ENCODE assay signal across 1 cellular context in the genomic region with DNA sequence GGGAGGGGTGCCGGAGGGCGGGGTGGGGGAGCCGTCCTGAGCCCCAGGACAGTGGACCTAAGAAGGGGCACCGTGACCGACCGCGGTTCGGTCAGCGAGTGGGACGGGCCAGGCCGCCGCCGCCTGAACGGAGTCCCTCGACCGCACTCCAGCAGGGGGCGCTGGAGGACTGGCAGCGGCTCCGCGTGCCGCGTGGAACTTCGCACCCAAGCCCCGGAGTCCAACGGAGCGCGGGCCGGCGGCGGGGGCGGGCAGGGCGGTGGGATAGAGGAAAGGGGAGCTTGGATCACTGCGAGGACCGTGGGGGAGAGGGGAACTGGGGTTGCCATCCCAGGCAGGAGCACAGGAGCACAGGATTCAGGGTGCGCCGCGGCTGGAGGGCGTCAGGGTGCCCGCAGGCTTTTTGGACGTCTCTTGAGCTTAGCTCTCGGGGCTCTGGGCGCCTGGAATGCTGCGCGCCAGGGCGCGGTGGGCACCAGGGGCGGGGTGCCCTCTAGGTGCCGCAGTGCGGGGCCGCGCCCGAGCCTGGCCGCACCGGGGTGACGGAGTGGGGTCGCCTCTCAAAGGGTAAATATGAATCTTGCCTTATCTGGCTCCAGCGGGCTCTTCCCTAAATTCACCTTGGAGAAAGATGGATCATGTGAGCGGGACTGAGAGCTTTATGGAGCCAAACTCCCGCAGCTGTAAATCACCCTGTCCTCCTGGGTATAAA.
TF ChIP-seq lines count a peak whose summit lies in the region.

No MANE protein-coding gene starts in this region.

TF ChIP-seq in HepG2, 621 proteins besides CTCF, POLR2A, EP300 and RAD21 (continued from another document and continues in another):
- TF ChIP-seq, protein P1, sequence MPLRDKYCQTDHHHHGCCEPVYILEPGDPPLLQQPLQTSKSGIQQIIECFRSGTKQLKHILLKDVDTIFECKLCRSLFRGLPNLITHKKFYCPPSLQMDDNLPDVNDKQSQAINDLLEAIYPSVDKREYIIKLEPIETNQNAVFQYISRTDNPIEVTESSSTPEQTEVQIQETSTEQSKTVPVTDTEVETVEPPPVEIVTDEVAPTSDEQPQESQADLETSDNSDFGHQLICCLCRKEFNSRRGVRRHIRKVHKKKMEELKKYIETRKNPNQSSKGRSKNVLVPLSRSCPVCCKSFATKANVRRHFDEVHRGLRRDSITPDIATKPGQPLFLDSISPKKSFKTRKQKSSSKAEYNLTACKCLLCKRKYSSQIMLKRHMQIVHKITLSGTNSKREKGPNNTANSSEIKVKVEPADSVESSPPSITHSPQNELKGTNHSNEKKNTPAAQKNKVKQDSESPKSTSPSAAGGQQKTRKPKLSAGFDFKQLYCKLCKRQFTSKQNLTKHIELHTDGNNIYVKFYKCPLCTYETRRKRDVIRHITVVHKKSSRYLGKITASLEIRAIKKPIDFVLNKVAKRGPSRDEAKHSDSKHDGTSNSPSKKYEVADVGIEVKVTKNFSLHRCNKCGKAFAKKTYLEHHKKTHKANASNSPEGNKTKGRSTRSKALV (CRISPR knock-in tag; IDR thresholded peaks at IDR 0.05): no peak
- TF ChIP-seq THYN1 (CRISPR knock-in tag; IDR thresholded peaks at IDR 0.05; ENCODE audit: borderline replicate concordance, low read depth): no peak
- no peak for TF ChIP-seq ZSCAN22 (CRISPR knock-in tag; IDR thresholded peaks at IDR 0.05)
- TF ChIP-seq GZF1 (CRISPR knock-in tag; IDR thresholded peaks at IDR 0.05): no peak
- TF ChIP-seq ZNF619 (CRISPR knock-in tag; IDR thresholded peaks at IDR 0.05): no peak
- no peak for TF ChIP-seq ZNF775 (CRISPR knock-in tag; IDR thresholded peaks at IDR 0.05; ENCODE audit: borderline replicate concordance)
- peak; percentile 75 for TF ChIP-seq ZNF792 (CRISPR knock-in tag; IDR thresholded peaks at IDR 0.05)
- TF ChIP-seq, protein P2, sequence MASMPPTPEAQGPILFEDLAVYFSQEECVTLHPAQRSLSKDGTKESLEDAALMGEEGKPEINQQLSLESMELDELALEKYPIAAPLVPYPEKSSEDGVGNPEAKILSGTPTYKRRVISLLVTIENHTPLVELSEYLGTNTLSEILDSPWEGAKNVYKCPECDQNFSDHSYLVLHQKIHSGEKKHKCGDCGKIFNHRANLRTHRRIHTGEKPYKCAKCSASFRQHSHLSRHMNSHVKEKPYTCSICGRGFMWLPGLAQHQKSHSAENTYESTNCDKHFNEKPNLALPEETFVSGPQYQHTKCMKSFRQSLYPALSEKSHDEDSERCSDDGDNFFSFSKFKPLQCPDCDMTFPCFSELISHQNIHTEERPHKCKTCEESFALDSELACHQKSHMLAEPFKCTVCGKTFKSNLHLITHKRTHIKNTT (CRISPR knock-in tag; IDR thresholded peaks at IDR 0.05): no peak
- no peak for TF ChIP-seq BRCA1 (CRISPR knock-in tag; IDR thresholded peaks at IDR 0.05)
- TF ChIP-seq SP140L (CRISPR knock-in tag; IDR thresholded peaks at IDR 0.05; ENCODE audit: borderline replicate concordance): no peak
- no peak for TF ChIP-seq MTF1 (CRISPR knock-in tag; IDR thresholded peaks at IDR 0.05)
- TF ChIP-seq MYC (CRISPR knock-in tag; IDR thresholded peaks at IDR 0.05; ENCODE audit: borderline replicate concordance): peak; percentile 83
- no peak for TF ChIP-seq NFYC (CRISPR knock-in tag; IDR thresholded peaks at IDR 0.05)
- TF ChIP-seq UBTF (CRISPR knock-in tag; IDR thresholded peaks at IDR 0.05): no peak
- TF ChIP-seq CHD2 (IDR thresholded peaks at IDR 0.05; ENCODE audit: low read depth, low read length): no peak
- no peak for TF ChIP-seq HNRNPH1 (optimal IDR thresholded peaks at IDR 0.05; ENCODE audit: low read depth, low read length)
- no peak for TF ChIP-seq ZBTB33 (CRISPR knock-in tag; IDR thresholded peaks at IDR 0.05)
- TF ChIP-seq, protein P3, sequence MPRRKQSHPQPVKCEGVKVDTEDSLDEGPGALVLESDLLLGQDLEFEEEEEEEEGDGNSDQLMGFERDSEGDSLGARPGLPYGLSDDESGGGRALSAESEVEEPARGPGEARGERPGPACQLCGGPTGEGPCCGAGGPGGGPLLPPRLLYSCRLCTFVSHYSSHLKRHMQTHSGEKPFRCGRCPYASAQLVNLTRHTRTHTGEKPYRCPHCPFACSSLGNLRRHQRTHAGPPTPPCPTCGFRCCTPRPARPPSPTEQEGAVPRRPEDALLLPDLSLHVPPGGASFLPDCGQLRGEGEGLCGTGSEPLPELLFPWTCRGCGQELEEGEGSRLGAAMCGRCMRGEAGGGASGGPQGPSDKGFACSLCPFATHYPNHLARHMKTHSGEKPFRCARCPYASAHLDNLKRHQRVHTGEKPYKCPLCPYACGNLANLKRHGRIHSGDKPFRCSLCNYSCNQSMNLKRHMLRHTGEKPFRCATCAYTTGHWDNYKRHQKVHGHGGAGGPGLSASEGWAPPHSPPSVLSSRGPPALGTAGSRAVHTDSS (CRISPR knock-in tag; conservative IDR thresholded peaks at IDR 0.05): no peak
- peak; percentile 83; the same call in 1 of the 2 replicates for TF ChIP-seq BORCS8-MEF2B (CRISPR knock-in tag; IDR thresholded peaks at IDR 0.05)
- no peak for TF ChIP-seq PPARG (CRISPR knock-in tag; conservative IDR thresholded peaks at IDR 0.05)
- TF ChIP-seq MTA1 (CRISPR knock-in tag; IDR thresholded peaks at IDR 0.05; ENCODE audit: borderline replicate concordance): no peak
- TF ChIP-seq MAFK (conservative IDR thresholded peaks at IDR 0.05 in 1 of 2, IDR thresholded peaks at IDR 0.05 in 1 of 2; ENCODE audit: low read length in 2 of 2): no peak
- no peak for TF ChIP-seq NR1H2 (CRISPR knock-in tag; IDR thresholded peaks at IDR 0.05; ENCODE audit: borderline replicate concordance, low read depth)
- TF ChIP-seq GMEB1 (CRISPR knock-in tag; IDR thresholded peaks at IDR 0.05; ENCODE audit: borderline replicate concordance): no peak
- TF ChIP-seq ZNF101 (CRISPR knock-in tag; IDR thresholded peaks at IDR 0.05; ENCODE audit: borderline replicate concordance, low read depth): no peak
- no peak for TF ChIP-seq ZKSCAN5 (CRISPR knock-in tag; IDR thresholded peaks at IDR 0.05)
- TF ChIP-seq PHB2 (IDR thresholded peaks at IDR 0.05; ENCODE audit: partially characterized antibody): no peak
- TF ChIP-seq CREM (IDR thresholded peaks at IDR 0.05): no peak
- no peak for TF ChIP-seq CREM (CRISPR knock-in tag; IDR thresholded peaks at IDR 0.05)
- no peak for TF ChIP-seq PHF5A (CRISPR knock-in tag; IDR thresholded peaks at IDR 0.05; ENCODE audit: low read depth, unreplicated experiment)
- no peak for TF ChIP-seq RNF219 (CRISPR knock-in tag; IDR thresholded peaks at IDR 0.05)
- TF ChIP-seq KAT7 (CRISPR knock-in tag; IDR thresholded peaks at IDR 0.05; ENCODE audit: borderline replicate concordance): no peak
- no peak for TF ChIP-seq ZNF234 (CRISPR knock-in tag; conservative IDR thresholded peaks at IDR 0.05)
- no peak for TF ChIP-seq STAT5B (CRISPR knock-in tag; IDR thresholded peaks at IDR 0.05)
- TF ChIP-seq PITX1 (CRISPR knock-in tag; IDR thresholded peaks at IDR 0.05): no peak
- TF ChIP-seq, protein P4, sequence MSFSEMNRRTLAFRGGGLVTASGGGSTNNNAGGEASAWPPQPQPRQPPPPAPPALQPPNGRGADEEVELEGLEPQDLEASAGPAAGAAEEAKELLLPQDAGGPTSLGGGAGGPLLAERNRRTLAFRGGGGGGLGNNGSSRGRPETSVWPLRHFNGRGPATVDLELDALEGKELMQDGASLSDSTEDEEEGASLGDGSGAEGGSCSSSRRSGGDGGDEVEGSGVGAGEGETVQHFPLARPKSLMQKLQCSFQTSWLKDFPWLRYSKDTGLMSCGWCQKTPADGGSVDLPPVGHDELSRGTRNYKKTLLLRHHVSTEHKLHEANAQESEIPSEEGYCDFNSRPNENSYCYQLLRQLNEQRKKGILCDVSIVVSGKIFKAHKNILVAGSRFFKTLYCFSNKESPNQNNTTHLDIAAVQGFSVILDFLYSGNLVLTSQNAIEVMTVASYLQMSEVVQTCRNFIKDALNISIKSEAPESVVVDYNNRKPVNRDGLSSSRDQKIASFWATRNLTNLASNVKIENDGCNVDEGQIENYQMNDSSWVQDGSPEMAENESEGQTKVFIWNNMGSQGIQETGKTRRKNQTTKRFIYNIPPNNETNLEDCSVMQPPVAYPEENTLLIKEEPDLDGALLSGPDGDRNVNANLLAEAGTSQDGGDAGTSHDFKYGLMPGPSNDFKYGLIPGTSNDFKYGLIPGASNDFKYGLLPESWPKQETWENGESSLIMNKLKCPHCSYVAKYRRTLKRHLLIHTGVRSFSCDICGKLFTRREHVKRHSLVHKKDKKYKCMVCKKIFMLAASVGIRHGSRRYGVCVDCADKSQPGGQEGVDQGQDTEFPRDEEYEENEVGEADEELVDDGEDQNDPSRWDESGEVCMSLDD (CRISPR knock-in tag; IDR thresholded peaks at IDR 0.05; ENCODE audit: borderline replicate concordance): no peak
- TF ChIP-seq, protein P5, sequence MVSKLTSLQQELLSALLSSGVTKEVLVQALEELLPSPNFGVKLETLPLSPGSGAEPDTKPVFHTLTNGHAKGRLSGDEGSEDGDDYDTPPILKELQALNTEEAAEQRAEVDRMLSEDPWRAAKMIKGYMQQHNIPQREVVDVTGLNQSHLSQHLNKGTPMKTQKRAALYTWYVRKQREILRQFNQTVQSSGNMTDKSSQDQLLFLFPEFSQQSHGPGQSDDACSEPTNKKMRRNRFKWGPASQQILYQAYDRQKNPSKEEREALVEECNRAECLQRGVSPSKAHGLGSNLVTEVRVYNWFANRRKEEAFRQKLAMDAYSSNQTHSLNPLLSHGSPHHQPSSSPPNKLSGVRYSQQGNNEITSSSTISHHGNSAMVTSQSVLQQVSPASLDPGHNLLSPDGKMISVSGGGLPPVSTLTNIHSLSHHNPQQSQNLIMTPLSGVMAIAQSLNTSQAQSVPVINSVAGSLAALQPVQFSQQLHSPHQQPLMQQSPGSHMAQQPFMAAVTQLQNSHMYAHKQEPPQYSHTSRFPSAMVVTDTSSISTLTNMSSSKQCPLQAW (CRISPR knock-in tag; IDR thresholded peaks at IDR 0.05): no peak
- no peak for TF ChIP-seq ONECUT2 (CRISPR knock-in tag; IDR thresholded peaks at IDR 0.05)
- TF ChIP-seq ZNF713 (CRISPR knock-in tag; IDR thresholded peaks at IDR 0.05): no peak
- TF ChIP-seq GATAD2A (CRISPR knock-in tag; IDR thresholded peaks at IDR 0.05): peak; percentile 39; the same call in 1 of the 2 replicates
- TF ChIP-seq HOXA9 (CRISPR knock-in tag; IDR thresholded peaks at IDR 0.05; ENCODE audit: borderline replicate concordance): no peak
- TF ChIP-seq ZNF598 (CRISPR knock-in tag; IDR thresholded peaks at IDR 0.05; ENCODE audit: borderline replicate concordance): no peak
- TF ChIP-seq ZSCAN29 (CRISPR knock-in tag; conservative IDR thresholded peaks at IDR 0.05): no peak
- TF ChIP-seq ZNF326 (CRISPR knock-in tag; IDR thresholded peaks at IDR 0.05; ENCODE audit: borderline replicate concordance): no peak
